In genomic region chr19:16651421-16652188, GRCh38 we compare ENCODE assay signal across 7 cellular contexts. TPM values are rescaled to one million over a fixed set of nuclear protein-coding genes. Genes with fewer than 3 reads are reported as not detected.
A peak's percentile ranks its signal among the peaks of the same experiment; 100 is the strongest.
DNase-seq lines count a peak whose midpoint lies in the region; ATAC-seq and TF ChIP-seq lines count a peak whose summit lies in the region.
"Not testable (repeated sequence)": the region's sequence is repeated elsewhere in the genome, so short reads cannot be mapped to it uniquely, and the experiment has no call there.

No MANE protein-coding gene starts in this region.

- H3K27ac Mint-ChIP-seq in activated B cell treated with CpG ODN at 0.5 μM for 24 hours (peak overlapping the region; percentile 35), memory B cell (peak overlapping the region; percentile 66)
- H3K27ac Mint-ChIP-seq in activated naive CD4-positive, alpha-beta T cell treated with anti-CD3 and anti-CD28 coated beads, Interleukin-2, amount 50 U/mL, for 72 hours: peak overlapping the region; percentile 13 to 21
- H3K27ac Mint-ChIP-seq in central memory CD8-positive, alpha-beta T cell (ENCODE audit: low read depth): peak overlapping the region; percentile 13
- peak overlapping the region; percentile 77 for H3K27ac Mint-ChIP-seq in stimulated activated effector memory CD8-positive, alpha-beta T cell treated with anti-CD3 and anti-CD28 coated beads, Interleukin-12 subunit alpha, Interleukin-12 subunit beta, amount 100 ng/mL, for 72 hours

- H4K8ac ChIP-seq in trophoblast cell (ENCODE audit: low read depth, low read length): not testable (repeated sequence)

- H3K4me1 Mint-ChIP-seq in activated B cell treated with CpG ODN at 0.5 μM for 24 hours (peaks cover 11% of the 10 kb centered on the region), memory B cell (peaks cover 20% of the 10 kb centered on the region)
- peaks cover 26% of the 10 kb centered on the region for H3K4me1 Mint-ChIP-seq in central memory CD8-positive, alpha-beta T cell
- H3K4me1 Mint-ChIP-seq in stimulated activated effector memory CD8-positive, alpha-beta T cell treated with anti-CD3 and anti-CD28 coated beads, Interleukin-12 subunit alpha, Interleukin-12 subunit beta, amount 100 ng/mL, for 72 hours: peaks cover 21% of the 10 kb centered on the region

- not testable (repeated sequence) for H2BK5ac ChIP-seq in trophoblast cell (ENCODE audit: low read depth, low read length, poor library complexity)

- not testable (repeated sequence) for H3K4ac ChIP-seq in trophoblast cell (ENCODE audit: low read depth, low read length)

- TF ChIP-seq CTCF in activated B cell treated with CpG ODN at 0.5 μM for 24 hours (IDR thresholded peaks at IDR 0.05): not testable (repeated sequence)

- H4K91ac ChIP-seq in trophoblast cell (ENCODE audit: low read depth, low read length): not testable (repeated sequence)

- H3K4me1 ChIP-seq in BLaER1 treated with 17β-estradiol and CSF1 and Interleukin-3, amounts not matched to agents 10 nM and 100 nM: peaks cover 21 to 43% (median 28%) of the 10 kb centered on the region in 10 experiments
- H3K4me1 ChIP-seq in trophoblast cell (ENCODE audit: control insufficient read depth in 1 of 2, insufficient read depth in 2 of 2, low read length in 2 of 2): not testable (repeated sequence)

- not testable (repeated sequence) for H3K4me3 ChIP-seq in BLaER1 treated with 17β-estradiol and CSF1 and Interleukin-3, amounts not matched to agents 10 nM and 100 nM; trophoblast cell (ENCODE audit: low read depth, low read length)

- H3K36me3 Mint-ChIP-seq in activated B cell treated with CpG ODN at 0.5 μM for 24 hours (ENCODE audit: low read depth) (peaks cover 91% of the 10 kb centered on the region), memory B cell (peaks cover 23% of the 10 kb centered on the region)
- peaks cover 15 to 33% of the 10 kb centered on the region in 2 donors for H3K36me3 Mint-ChIP-seq in activated naive CD4-positive, alpha-beta T cell treated with anti-CD3 and anti-CD28 coated beads, Interleukin-2, amount 50 U/mL, for 72 hours
- H3K36me3 Mint-ChIP-seq in central memory CD8-positive, alpha-beta T cell (ENCODE audit: insufficient read depth): peaks cover 73% of the 10 kb centered on the region
- H3K36me3 Mint-ChIP-seq in stimulated activated effector memory CD8-positive, alpha-beta T cell treated with anti-CD3 and anti-CD28 coated beads, Interleukin-12 subunit alpha, Interleukin-12 subunit beta, amount 100 ng/mL, for 72 hours: peaks cover 99% of the 10 kb centered on the region

- not testable (repeated sequence) for H3K9me3 Mint-ChIP-seq in activated B cell treated with CpG ODN at 0.5 μM for 24 hours; activated naive CD4-positive, alpha-beta T cell treated with anti-CD3 and anti-CD28 coated beads, Interleukin-2, amount 50 U/mL, for 72 hours; central memory CD8-positive, alpha-beta T cell; memory B cell; stimulated activated effector memory CD8-positive, alpha-beta T cell treated with anti-CD3 and anti-CD28 coated beads, Interleukin-12 subunit alpha, Interleukin-12 subunit beta, amount 100 ng/mL, for 72 hours

- not testable (repeated sequence) for H3K14ac ChIP-seq in trophoblast cell (ENCODE audit: low read length)

- POLR2A ChIA-PET in activated B cell treated with CpG ODN at 0.5 μM for 24 hours (lab: Charles Lee): not testable (repeated sequence)

- peaks cover 88 to 100% (median 92%) of the 10 kb centered on the region in 11 experiments for H3K36me3 ChIP-seq in BLaER1 treated with 17β-estradiol and CSF1 and Interleukin-3, amounts not matched to agents 10 nM and 100 nM
- peaks cover 47 to 66% of the 10 kb centered on the region in 2 experiments for H3K36me3 ChIP-seq in trophoblast cell (ENCODE audit: control insufficient read depth in 1 of 2, insufficient read depth in 2 of 2, low read length in 2 of 2)

- not testable (repeated sequence) for H2BK120ac ChIP-seq in trophoblast cell (ENCODE audit: insufficient read depth, low read length, poor library complexity)

- not testable (repeated sequence) for H3K23ac ChIP-seq in trophoblast cell (ENCODE audit: low read length)

- H2AK5ac ChIP-seq in trophoblast cell (ENCODE audit: low read length): not testable (repeated sequence)

- not testable (repeated sequence) for H3K4me3 Mint-ChIP-seq in activated B cell treated with CpG ODN at 0.5 μM for 24 hours; central memory CD8-positive, alpha-beta T cell; memory B cell; stimulated activated effector memory CD8-positive, alpha-beta T cell treated with anti-CD3 and anti-CD28 coated beads, Interleukin-12 subunit alpha, Interleukin-12 subunit beta, amount 100 ng/mL, for 72 hours

- peaks cover 60 to 99% (median 89%) of the 10 kb centered on the region in 11 experiments; a peak in 21 of 22 replicates for H4K20me1 ChIP-seq in BLaER1 treated with 17β-estradiol and CSF1 and Interleukin-3, amounts not matched to agents 10 nM and 100 nM

- not testable (repeated sequence) for DNase-seq in activated B cell treated with CpG ODN at 0.5 μM for 24 hours; activated naive CD4-positive, alpha-beta T cell treated with anti-CD3 and anti-CD28 coated beads, Interleukin-2, amount 50 U/mL, for 72 hours (ENCODE audit: low spot score in 2 of 2); central memory CD8-positive, alpha-beta T cell (ENCODE audit: low spot score in 2 of 2); memory B cell (ENCODE audit: low spot score in 2 of 2); stimulated activated effector memory CD8-positive, alpha-beta T cell treated with anti-CD3 and anti-CD28 coated beads, Interleukin-12 subunit alpha, Interleukin-12 subunit beta, amount 100 ng/mL, for 72 hours (ENCODE audit: low spot score in 2 of 2)
- DNase-seq in trophoblast cell: peak; percentile 75 to 81

- H3K4me2 ChIP-seq in BLaER1 treated with 17β-estradiol and CSF1 and Interleukin-3, amounts not matched to agents 10 nM and 100 nM: peak overlapping the region in 9 of 11 experiments; percentile 28 to 63 (median 56); a peak in 12 of 22 replicates
- H3K4me2 ChIP-seq in trophoblast cell (ENCODE audit: low read length): not testable (repeated sequence)

- not testable (repeated sequence) for H3K27me3 ChIP-seq in BLaER1 treated with 17β-estradiol and CSF1 and Interleukin-3, amounts not matched to agents 10 nM and 100 nM; trophoblast cell (ENCODE audit: insufficient read depth, low read length)

- not testable (repeated sequence) for H3K27ac ChIP-seq in BLaER1 treated with 17β-estradiol and CSF1 and Interleukin-3, amounts not matched to agents 10 nM and 100 nM; trophoblast cell (ENCODE audit: low read depth, low read length)

- not testable (repeated sequence) for H3K79me1 ChIP-seq in trophoblast cell (ENCODE audit: low read length)

- H3K79me2 ChIP-seq in trophoblast cell (ENCODE audit: control insufficient read depth, insufficient read depth, low read length, poor library complexity): not testable (repeated sequence)

- WGBS in trophoblast cell (ENCODE audit: extremely low coverage, insufficient coverage, insufficient read length): no CpG with 5 or more reads among the region's 8 CpGs

- not testable (repeated sequence) for H3K27me3 Mint-ChIP-seq in activated B cell treated with CpG ODN at 0.5 μM for 24 hours; central memory CD8-positive, alpha-beta T cell; memory B cell

- intact Hi-C loops in activated B cell treated with CpG ODN at 0.5 μM for 24 hours (cut with micrococcal nuclease): not testable (repeated sequence)

- not testable (repeated sequence) for ATAC-seq in activated B cell treated with CpG ODN at 0.5 μM for 24 hours (ENCODE audit: low read depth); activated naive CD4-positive, alpha-beta T cell treated with anti-CD3 and anti-CD28 coated beads, Interleukin-2, amount 50 U/mL, for 72 hours; central memory CD8-positive, alpha-beta T cell (replicated peaks; ENCODE audit: extremely low read depth, poor library complexity, severe bottlenecking); memory B cell (ENCODE audit: low read depth); stimulated activated effector memory CD8-positive, alpha-beta T cell treated with anti-CD3 and anti-CD28 coated beads, Interleukin-12 subunit alpha, Interleukin-12 subunit beta, amount 100 ng/mL, for 72 hours

- H3K9me3 ChIP-seq in BLaER1 treated with 17β-estradiol and CSF1 and Interleukin-3, amounts not matched to agents 10 nM and 100 nM (replicated peaks in 1 of 11); trophoblast cell (ENCODE audit: insufficient read depth, low read depth, low read length): not testable (repeated sequence)

- not testable (repeated sequence) for H2AFZ ChIP-seq in trophoblast cell (ENCODE audit: insufficient read depth, low read length, poor library complexity)

- not testable (repeated sequence) for H3K18ac ChIP-seq in trophoblast cell (ENCODE audit: low read length)

- CTCF ChIA-PET in activated B cell treated with CpG ODN at 0.5 μM for 24 hours (lab: Charles Lee): not testable (repeated sequence)

- not testable (repeated sequence) for H3K9ac ChIP-seq in BLaER1 treated with 17β-estradiol and CSF1 and Interleukin-3, amounts not matched to agents 10 nM and 100 nM; trophoblast cell (ENCODE audit: low read length)

- not testable (repeated sequence) for H2BK12ac ChIP-seq in trophoblast cell (ENCODE audit: low read length)

- not testable (repeated sequence) for H4K12ac ChIP-seq in trophoblast cell (ENCODE audit: low read depth, low read length)

RNA-seq across cellular contexts. Expression of gene SMIM7, which starts 8.3 kb away (rescaled TPM):
- total RNA-seq in activated B cell treated with CpG ODN at 0.5 μM for 24 hours: 90.2 and 110 TPM in 2 replicates
- 10 to 100 TPM; 44.0 to 45.8 TPM for total RNA-seq in activated naive CD4-positive, alpha-beta T cell treated with anti-CD3 and anti-CD28 coated beads, Interleukin-2, amount 50 U/mL, for 72 hours
- 65.8 and 66.8 TPM in 2 replicates for polyA plus RNA-seq in trophoblast cell (2013)

RNA-seq across cellular contexts. Expression of gene TMEM38A, which starts 9.3 kb away (rescaled TPM):
- total RNA-seq in activated B cell treated with CpG ODN at 0.5 μM for 24 hours: 3.1 and 4.0 TPM in 2 replicates
- total RNA-seq in activated naive CD4-positive, alpha-beta T cell treated with anti-CD3 and anti-CD28 coated beads, Interleukin-2, amount 50 U/mL, for 72 hours: 1 to 10 TPM; 1.6 to 2.5 TPM
- polyA plus RNA-seq in trophoblast cell (2013): 1.4 and 1.6 TPM in 2 replicates

RNA-seq across cellular contexts. Expression of gene MED26, which starts 23.6 kb away (rescaled TPM):
- total RNA-seq in activated B cell treated with CpG ODN at 0.5 μM for 24 hours: 32.0 and 36.1 TPM in 2 replicates
- total RNA-seq in activated naive CD4-positive, alpha-beta T cell treated with anti-CD3 and anti-CD28 coated beads, Interleukin-2, amount 50 U/mL, for 72 hours: 10 to 100 TPM; 24.1 TPM
- polyA plus RNA-seq in trophoblast cell (2013): 10.5 and 11.2 TPM in 2 replicates

Comparison
In these comparisons a context has a peak if more than half of its experiments do, and no peak if none do; other contexts are left out.
1. H3K27ac Mint-ChIP-seq: peak in every context shown above with its lines; median percentile 77 in stimulated activated effector memory CD8-positive, alpha-beta T cell treated with anti-CD3 and anti-CD28 coated beads, Interleukin-12 subunit alpha, Interleukin-12 subunit beta, amount 100 ng/mL, for 72 hours; 66 in memory B cell; 35 in activated B cell treated with CpG ODN at 0.5 μM for 24 hours; 17 in activated naive CD4-positive, alpha-beta T cell treated with anti-CD3 and anti-CD28 coated beads, Interleukin-2, amount 50 U/mL, for 72 hours; 13 in central memory CD8-positive, alpha-beta T cell.